In genomic region chr9:71760901-71761300, GRCh38 we compare ENCODE assay signal across 12 cellular contexts. TPM values are rescaled to one million over a fixed set of nuclear protein-coding genes. Genes with fewer than 3 reads are reported as not detected.
DNase-seq lines count a peak whose midpoint lies in the region; ATAC-seq and TF ChIP-seq lines count a peak whose summit lies in the region.
"Had no signal": no experiment of that assay in that cellular context is flagged by ENCODE, and none has a peak within 500 bp of the region (broad histone marks: within the 10 kb centered on the region; RNA-seq: fewer than 3 reads in every experiment).

No MANE protein-coding gene starts in this region.

- H4K91ac ChIP-seq in IMR-90 (ENCODE audit: insufficient read depth, low read depth, low read length), result no peak overlapping the region

- H2AK9ac ChIP-seq in IMR-90 (replicated peaks; ENCODE audit: low read depth, low read length, poor library complexity), result no peak overlapping the region

- H3K9me3 ChIP-seq in IMR-90 (ENCODE audit: control insufficient read depth, insufficient read depth, low read length) (no peaks in the 10 kb centered on the region), colonic mucosa (no peaks in the 10 kb centered on the region)
- H3K9me3 ChIP-seq: gastroesophageal sphincter, neutrophil had no signal

- peak overlapping the region; percentile 47 for H2BK5ac ChIP-seq in IMR-90 (ENCODE audit: low read depth, low read length, poor library complexity, severe bottlenecking)

- H3K36me3 Mint-ChIP-seq in natural killer cell treated with Interleukin-12 subunit alpha and Interleukin-12 subunit beta and Interleukin-15 and Interleukin-18, amount 100 ng/mL, for 72 hours, result no peaks in the 10 kb centered on the region

- 100% methylated on average over 1 of the region's 5 CpGs; no CpG with 5 or more reads in 1 of the 2 experiments for WGBS in IMR-90 (ENCODE audit: extremely low coverage in 2 of 2, insufficient read length in 1 of 2), 2 experiments

- H3K27me3 Mint-ChIP-seq in natural killer cell treated with Interleukin-12 subunit alpha and Interleukin-12 subunit beta and Interleukin-15 and Interleukin-18, amount 100 ng/mL, for 72 hours, result no peaks in the 10 kb centered on the region

- POLR2A ChIA-PET in IMR-90 (lab: Charles Lee; ENCODE audit: unreplicated experiment), result interaction anchor here (0.6 kb wide), 1 partner anchor 9 kb away, joined by 5 read pairs; no protein-coding TSS in a partner anchor

- H3K27me3 ChIP-seq in IMR-90 (ENCODE audit: control insufficient read depth, insufficient read depth, low read length), result no peaks in the 10 kb centered on the region
- no peaks in the 10 kb centered on the region for H3K27me3 ChIP-seq in colonic mucosa
- H3K27me3 ChIP-seq: gastroesophageal sphincter, neutrophil had no signal

- no peak for TF ChIP-seq POLR2A in IMR-90 (IDR thresholded peaks at IDR 0.05; ENCODE audit: low read depth, low read length)

- intact Hi-C loops in IMR-90 (cut with micrococcal nuclease) (loop anchor here (10.0 kb wide), 1 partner anchor 806 kb away; no protein-coding TSS in a partner anchor), colonic mucosa (cut with DNase I) (no loop called here)

- peaks cover 61 to 77% of the 10 kb centered on the region in 2 donors for H3K4me1 Mint-ChIP-seq in natural killer cell treated with Interleukin-12 subunit alpha and Interleukin-12 subunit beta and Interleukin-15 and Interleukin-18, amount 100 ng/mL, for 72 hours (ENCODE audit: low read depth in 2 of 2)

- H3K79me1 ChIP-seq in IMR-90 (ENCODE audit: low read depth in 1 of 2, low read length in 2 of 2), result peaks cover 11 to 51% of the 10 kb centered on the region in 2 experiments

- no TSS peak for BruUV-seq in IMR-90 (replicated peaks; lab: Mats Ljungman, UMichigan)

- no peak overlapping the region for H4K5ac ChIP-seq in IMR-90 (ENCODE audit: low read depth, low read length)

- H3K4me2 ChIP-seq in IMR-90 (ENCODE audit: low read depth, low read length), result peak overlapping the region; percentile 42; the same call in 1 of the 2 replicates

- H3K4me3 ChIP-seq in IMR-90 (ENCODE audit: insufficient read depth, low read depth, low read length) (no peak overlapping the region), colonic mucosa (no peak overlapping the region)
- H3K4me3 ChIP-seq: gastroesophageal sphincter had no signal

- CTCF ChIA-PET in IMR-90 (lab: Yijun Ruan, JAX), result no interaction called here

- no peak for TF ChIP-seq RAD21 in IMR-90 (IDR thresholded peaks at IDR 0.05; ENCODE audit: low read length)

- H3K4ac ChIP-seq in IMR-90 (ENCODE audit: low read depth, low read length), result peak overlapping the region; percentile 26; the same call in 1 of the 2 replicates

- in situ Hi-C loops in IMR-90 (cut with MboI; ENCODE audit: low sequenced_read_pairs), result no loop called here

- H3K27ac Mint-ChIP-seq in natural killer cell treated with Interleukin-12 subunit alpha and Interleukin-12 subunit beta and Interleukin-15 and Interleukin-18, amount 100 ng/mL, for 72 hours, result peak overlapping the region; percentile 12 to 47

- H2BK20ac ChIP-seq in IMR-90 (ENCODE audit: low read depth, low read length), result no peak overlapping the region

- H3K36me3 ChIP-seq in IMR-90 (ENCODE audit: control insufficient read depth, insufficient read depth, low read length) (no peaks in the 10 kb centered on the region), colonic mucosa (no peaks in the 10 kb centered on the region)
- H3K36me3 ChIP-seq: gastroesophageal sphincter, neutrophil had no signal

- H2BK15ac ChIP-seq in IMR-90 (ENCODE audit: low read depth, low read length), result peak overlapping the region; percentile 25; the same call in 1 of the 3 replicates

- no peaks in the 10 kb centered on the region for H3K9me3 Mint-ChIP-seq in natural killer cell treated with Interleukin-12 subunit alpha and Interleukin-12 subunit beta and Interleukin-15 and Interleukin-18, amount 100 ng/mL, for 72 hours

- H3K4me3 Mint-ChIP-seq in natural killer cell treated with Interleukin-12 subunit alpha and Interleukin-12 subunit beta and Interleukin-15 and Interleukin-18, amount 100 ng/mL, for 72 hours, result no peak overlapping the region

- no peak overlapping the region; the same call in 1 of the 2 replicates for H3K14ac ChIP-seq in IMR-90 (replicated peaks; ENCODE audit: low read depth, low read length)

- H3K9ac ChIP-seq in IMR-90 (ENCODE audit: low read depth, low read length) (no peak overlapping the region), colonic mucosa (ENCODE audit: low read depth in 2 of 2, low read length in 2 of 2) (peak overlapping the region in 1 of 2 donors; percentile 54)

- ATAC-seq in IMR-90 (ENCODE audit: low read depth), result no peak
- ATAC-seq in natural killer cell treated with Interleukin-12 subunit alpha and Interleukin-12 subunit beta and Interleukin-15 and Interleukin-18, amount 100 ng/mL, for 72 hours, result no peak
- no peak for ATAC-seq in HG03457 (IDR thresholded peaks at IDR 0.05; ENCODE audit: unreplicated experiment)
- ATAC-seq: gastroesophageal sphincter had no signal

- peak overlapping the region; percentile 25; the same call in 1 of the 2 replicates for H3K27ac ChIP-seq in IMR-90 (ENCODE audit: insufficient read depth, low read length)
- H3K27ac ChIP-seq in colonic mucosa, result peak overlapping the region; percentile 48
- H3K27ac ChIP-seq: 22Rv1, gastroesophageal sphincter, neutrophil had no signal

- peak overlapping the region; percentile 21; the same call in 1 of the 2 replicates for H2BK120ac ChIP-seq in IMR-90 (ENCODE audit: low read depth, low read length)

- H3K4me1 ChIP-seq in IMR-90 (ENCODE audit: control insufficient read depth, insufficient read depth, low read length), result peaks cover 17% of the 10 kb centered on the region
- peaks cover 17% of the 10 kb centered on the region for H3K4me1 ChIP-seq in colonic mucosa

- peak overlapping the region; percentile 68; the same call in 1 of the 2 replicates for H3K18ac ChIP-seq in IMR-90 (ENCODE audit: low read depth, low read length)

- dilution Hi-C loops in IMR-90 (cut with HindIII; ENCODE audit: low sequenced_read_pairs, unreplicated experiment), result no loop called here

- 0 out of 4 replicates have a peak overlapping the region, but pooled peaks of 1 of the 2 experiments have one; percentile 32 for H4K8ac ChIP-seq in IMR-90 (ENCODE audit: low read depth in 2 of 2, low read length in 2 of 2)

- no peak overlapping the region for H2AFZ ChIP-seq in IMR-90 (replicated peaks; ENCODE audit: low read length, poor library complexity)

- DNase-seq in DMS153 (lab: John Stamatoyannopoulos, UW) (peak; percentile 19), DMS153 treated with DMSO at 0.1 percent for 48 hours (lab: John Stamatoyannopoulos, UW; ENCODE audit: unreplicated experiment) (no peak), IMR-90 (no peak), colonic mucosa (peak; percentile 60), NCI-H146 (lab: John Stamatoyannopoulos, UW) (no peak), COLO829 (ENCODE audit: low spot score) (no peak)
- DNase-seq in natural killer cell treated with Interleukin-12 subunit alpha and Interleukin-12 subunit beta and Interleukin-15 and Interleukin-18, amount 100 ng/mL, for 72 hours (ENCODE audit: low spot score), result no peak
- DNase-seq: activated CD4-positive, alpha-beta T cell treated with anti-CD3 and anti-CD28 coated beads for 4 hours had no signal

- H3K23ac ChIP-seq in IMR-90 (ENCODE audit: low read depth, low read length), result no peak overlapping the region

- H3K56ac ChIP-seq in IMR-90 (ENCODE audit: extremely low read depth, insufficient read depth, low read length), result no peak overlapping the region

- H4K20me1 ChIP-seq in IMR-90 (ENCODE audit: insufficient read depth, low read length), result peaks cover 37% of the 10 kb centered on the region

- H3K9me1 ChIP-seq in IMR-90 (ENCODE audit: insufficient read depth, low read length), result peaks cover 17% of the 10 kb centered on the region

- peak overlapping the region; percentile 29; the same call in 1 of the 2 replicates for H2AK5ac ChIP-seq in IMR-90 (ENCODE audit: low read depth, low read length)

- no peak for TF ChIP-seq CTCF in IMR-90 (conservative IDR thresholded peaks at IDR 0.05; ENCODE audit: low read depth, low read length)
- no peak for TF ChIP-seq CTCF in colonic mucosa (IDR thresholded peaks at IDR 0.05)

TF ChIP-seq in IMR-90, 13 proteins besides CTCF, POLR2A, EP300 and RAD21 (continues in another document):
- TF ChIP-seq MAZ (IDR thresholded peaks at IDR 0.05; ENCODE audit: borderline replicate concordance, low read depth, low read length), result no peak
- no peak for TF ChIP-seq FOS (IDR thresholded peaks at IDR 0.05; ENCODE audit: low read depth, low read length)
- no peak for TF ChIP-seq CEBPB (IDR thresholded peaks at IDR 0.05; ENCODE audit: low read depth, low read length)
- TF ChIP-seq, protein P1, sequence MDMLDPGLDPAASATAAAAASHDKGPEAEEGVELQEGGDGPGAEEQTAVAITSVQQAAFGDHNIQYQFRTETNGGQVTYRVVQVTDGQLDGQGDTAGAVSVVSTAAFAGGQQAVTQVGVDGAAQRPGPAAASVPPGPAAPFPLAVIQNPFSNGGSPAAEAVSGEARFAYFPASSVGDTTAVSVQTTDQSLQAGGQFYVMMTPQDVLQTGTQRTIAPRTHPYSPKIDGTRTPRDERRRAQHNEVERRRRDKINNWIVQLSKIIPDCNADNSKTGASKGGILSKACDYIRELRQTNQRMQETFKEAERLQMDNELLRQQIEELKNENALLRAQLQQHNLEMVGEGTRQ (IDR thresholded peaks at IDR 0.05; ENCODE audit: low read depth, low read length), result no peak
- TF ChIP-seq RFX5 (IDR thresholded peaks at IDR 0.05; ENCODE audit: low read depth, low read length), result no peak
- no peak for TF ChIP-seq MAFK (IDR thresholded peaks at IDR 0.05; ENCODE audit: low read depth, low read length)
- TF ChIP-seq SMC3 (IDR thresholded peaks at IDR 0.05; ENCODE audit: low read depth, low read length), result no peak
- TF ChIP-seq CHD1 (IDR thresholded peaks at IDR 0.05; ENCODE audit: low read depth, low read length), result no peak
- TF ChIP-seq, protein P2, sequence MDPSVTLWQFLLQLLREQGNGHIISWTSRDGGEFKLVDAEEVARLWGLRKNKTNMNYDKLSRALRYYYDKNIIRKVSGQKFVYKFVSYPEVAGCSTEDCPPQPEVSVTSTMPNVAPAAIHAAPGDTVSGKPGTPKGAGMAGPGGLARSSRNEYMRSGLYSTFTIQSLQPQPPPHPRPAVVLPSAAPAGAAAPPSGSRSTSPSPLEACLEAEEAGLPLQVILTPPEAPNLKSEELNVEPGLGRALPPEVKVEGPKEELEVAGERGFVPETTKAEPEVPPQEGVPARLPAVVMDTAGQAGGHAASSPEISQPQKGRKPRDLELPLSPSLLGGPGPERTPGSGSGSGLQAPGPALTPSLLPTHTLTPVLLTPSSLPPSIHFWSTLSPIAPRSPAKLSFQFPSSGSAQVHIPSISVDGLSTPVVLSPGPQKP (IDR thresholded peaks at IDR 0.05; ENCODE audit: borderline replicate concordance, low read depth, low read length), result no peak

RNA-seq across cellular contexts. Expression of gene CEMIP2, which starts 7.4 kb away (rescaled TPM):
- total RNA-seq in IMR-90 (2012; rRNA removed), result 58.6 and 65.2 TPM in 2 replicates
- polyA plus RNA-seq in IMR-90 (2012; rRNA removed), result 67.4 and 71.2 TPM in 2 replicates
- polyA plus RNA-seq in IMR-90 (2012; cell fraction: cytosol; rRNA removed), result 38.0 and 40.7 TPM in 2 replicates
- 28.2 and 53.3 TPM in 2 replicates for polyA plus RNA-seq in IMR-90 (2012; cell fraction: nucleus; rRNA removed; ENCODE audit: low replicate concordance)
- total RNA-seq in colonic mucosa, result 100 to 1,000 TPM in 1 of 2 donors, 10 to 100 TPM in 1; 72.7 to 111 TPM
- total RNA-seq in natural killer cell treated with Interleukin-12 subunit alpha and Interleukin-12 subunit beta and Interleukin-15 and Interleukin-18, amount 100 ng/mL, for 72 hours, result 10 to 100 TPM; 39.8 to 63.7 TPM

Comparison
In these comparisons a context has a peak if more than half of its experiments do, and no peak if none do; other contexts are left out.
1. DNase-seq: peak in DMS153 (single experiment) and colonic mucosa (single experiment); none in DMS153 treated with DMSO at 0.1 percent for 48 hours (single experiment), IMR-90 (single experiment), natural killer cell treated with Interleukin-12 subunit alpha and Interleukin-12 subunit beta and Interleukin-15 and Interleukin-18, amount 100 ng/mL, for 72 hours (single experiment), NCI-H146 (single experiment) and COLO829 (single experiment).